In genomic region chr7:91899563-91899962, GRCh38 we compare ENCODE assay signal across 24 cellular contexts. TPM values are rescaled to one million over a fixed set of nuclear protein-coding genes. Genes with fewer than 3 reads are reported as not detected.
DNase-seq lines count a peak whose midpoint lies in the region; ATAC-seq, FAIRE-seq and TF ChIP-seq lines count a peak whose summit lies in the region.
"Had no signal": no experiment of that assay in that cellular context is flagged by ENCODE, and none has a peak within 500 bp of the region (broad histone marks: within the 10 kb centered on the region; RNA-seq: fewer than 3 reads in every experiment).

No MANE protein-coding gene starts in this region.

- H2BK15ac ChIP-seq in IMR-90 (ENCODE audit: low read depth, low read length), result no peak overlapping the region

- TF ChIP-seq CTCF in A549 (IDR thresholded peaks at IDR 0.05) (no peak), IMR-90 (conservative IDR thresholded peaks at IDR 0.05; ENCODE audit: low read depth, low read length) (no peak), K562 (IDR thresholded peaks at IDR 0.05 in 2 of 3, conservative IDR thresholded peaks at IDR 0.05 in 1 of 3; ENCODE audit: insufficient read depth in 2 of 3, low read depth in 1 of 3, low read length in 3 of 3) (no peak), SK-N-SH (IDR thresholded peaks at IDR 0.05) (no peak)

- H3K36me3 ChIP-seq in IMR-90 (ENCODE audit: control insufficient read depth, insufficient read depth, low read length) (no peaks in the 10 kb centered on the region), K562 (ENCODE audit: control insufficient read depth, insufficient read depth, low read length) (no peaks in the 10 kb centered on the region), SK-N-SH (replicated peaks in 1 of 2; ENCODE audit: control insufficient read depth in 1 of 2, insufficient read depth in 2 of 2, low read length in 1 of 2) (no peaks in the 10 kb centered on the region)
- H3K36me3 ChIP-seq: BE2C, BLaER1 had no signal

- no peak overlapping the region for H3K18ac ChIP-seq in IMR-90 (ENCODE audit: low read depth, low read length)

- 63% methylated on average over 1 of the region's 1 CpG for WGBS in A549 (ENCODE audit: missing lambda C conversion rate)
- WGBS in IMR-90 (ENCODE audit: extremely low coverage in 2 of 2, insufficient read length in 1 of 2), 2 experiments, result no CpG with 5 or more reads among the region's 1 CpG
- 52% methylated on average over 1 of the region's 1 CpG for WGBS in K562 (ENCODE audit: insufficient coverage, low coverage, missing lambda C conversion rate)
- WGBS in SK-N-SH (ENCODE audit: low lambda C conversion rate), result 92% methylated on average over 1 of the region's 1 CpG

- CTCF ChIA-PET in A549 (lab: Yijun Ruan, JAX) (no interaction called here), IMR-90 (lab: Yijun Ruan, JAX) (no interaction called here), K562 (lab: Yijun Ruan, JAX; ENCODE audit: low intra/inter-chr PET ratio) (no interaction called here), SK-N-SH (lab: Yijun Ruan, JAX) (interaction anchor here (1.0 kb wide), 1 partner anchor 20 kb away, joined by 3 read pairs; no protein-coding TSS in a partner anchor)

- no peaks in the 10 kb centered on the region for H3K79me2 ChIP-seq in K562 (ENCODE audit: control insufficient read depth, insufficient read depth, low read length)
- H3K79me2 ChIP-seq in SK-N-SH (ENCODE audit: insufficient read depth), result no peaks in the 10 kb centered on the region

- DNase-seq in A549 (ENCODE audit: low read depth in 1 of 2, low spot score in 1 of 2) (no peak), IMR-90 (no peak), K562 (ENCODE audit: extremely low read depth in 1 of 4, low spot score in 3 of 4) (no peak), ureter (ENCODE audit: low spot score) (no peak), SK-N-SH (no peak)
- no peak for DNase-seq in activated naive CD4-positive, alpha-beta T cell (lab: John Stamatoyannopoulos, UW)
- DNase-seq: 8988T; ACHN; BE2C; C1 segment of cervical spinal cord; CD4-positive, alpha-beta memory T cell; CD4-positive, CD25-positive, alpha-beta regulatory T cell; CD8-positive, alpha-beta memory T cell; COR-L47; DMS153; DMS79; DND-41; EL; GDM1 had no signal

- no peaks in the 10 kb centered on the region for H3F3A ChIP-seq in SK-N-SH (replicated peaks; ENCODE audit: insufficient read depth)

- H3K27me3 ChIP-seq in IMR-90 (ENCODE audit: control insufficient read depth, insufficient read depth, low read length), result no peaks in the 10 kb centered on the region
- H3K27me3 ChIP-seq in K562 (ENCODE audit: control insufficient read depth in 2 of 2, insufficient read depth in 2 of 2, low read length in 2 of 2), result no peaks in the 10 kb centered on the region
- H3K27me3 ChIP-seq in SK-N-SH (ENCODE audit: insufficient read depth), result no peaks in the 10 kb centered on the region
- H3K27me3 ChIP-seq: BLaER1 had no signal

- H2AFZ ChIP-seq in IMR-90 (replicated peaks; ENCODE audit: low read length, poor library complexity) (no peak overlapping the region), K562 (ENCODE audit: low read depth, low read length) (no peak overlapping the region), SK-N-SH (ENCODE audit: low read depth) (no peak overlapping the region)

- ATAC-seq in A549 (no peak), IMR-90 (ENCODE audit: low read depth) (no peak), K562 (no peak)
- ATAC-seq: GM12878 had no signal

- H3K23ac ChIP-seq in IMR-90 (ENCODE audit: low read depth, low read length), result no peak overlapping the region

- TF ChIP-seq RAD21 in A549 (conservative IDR thresholded peaks at IDR 0.05 in 1 of 2, IDR thresholded peaks at IDR 0.05 in 1 of 2) (no peak), IMR-90 (IDR thresholded peaks at IDR 0.05; ENCODE audit: low read length) (no peak), K562 (CRISPR knock-in tag; conservative IDR thresholded peaks at IDR 0.05 in 1 of 2, IDR thresholded peaks at IDR 0.05 in 1 of 2) (no peak), SK-N-SH (IDR thresholded peaks at IDR 0.05; ENCODE audit: low read length) (no peak)

- POLR2A ChIA-PET in A549 (lab: Yijun Ruan, JAX) (no interaction called here), IMR-90 (lab: Charles Lee; ENCODE audit: unreplicated experiment) (no interaction called here), K562 (lab: Yijun Ruan, JAX) (no interaction called here), SK-N-SH (lab: Yijun Ruan, JAX) (no interaction called here)

- H2BK20ac ChIP-seq in IMR-90 (ENCODE audit: low read depth, low read length), result no peak overlapping the region

- in situ Hi-C loops in IMR-90 (cut with MboI; ENCODE audit: low sequenced_read_pairs), result no loop called here
- in situ Hi-C loops in K562 (cut with MboI), result no loop called here

- TF ChIP-seq POLR2A in A549 (IDR thresholded peaks at IDR 0.05; ENCODE audit: low read length) (no peak), IMR-90 (IDR thresholded peaks at IDR 0.05; ENCODE audit: low read depth, low read length) (no peak), K562 (conservative IDR thresholded peaks at IDR 0.05) (no peak)

- no peaks in the 10 kb centered on the region for H3K9me2 ChIP-seq in SK-N-SH

- H2BK5ac ChIP-seq in IMR-90 (ENCODE audit: low read depth, low read length, poor library complexity, severe bottlenecking), result no peak overlapping the region

- no peak overlapping the region for H3K14ac ChIP-seq in IMR-90 (replicated peaks; ENCODE audit: low read depth, low read length)

- no peak overlapping the region for H2AK9ac ChIP-seq in IMR-90 (replicated peaks; ENCODE audit: low read depth, low read length, poor library complexity)

- no peak overlapping the region for H2BK120ac ChIP-seq in IMR-90 (ENCODE audit: low read depth, low read length)

- H3K9me3 ChIP-seq in A549 (no peaks in the 10 kb centered on the region), IMR-90 (ENCODE audit: control insufficient read depth, insufficient read depth, low read length) (no peaks in the 10 kb centered on the region), K562 (replicated peaks; ENCODE audit: control insufficient read depth, insufficient read depth, low read depth, low read length) (no peaks in the 10 kb centered on the region), SK-N-SH (no peaks in the 10 kb centered on the region)
- H3K9me3 ChIP-seq: BE2C, BLaER1 had no signal

- no peak overlapping the region for H4K5ac ChIP-seq in IMR-90 (ENCODE audit: low read depth, low read length)

- no TSS peak for BruUV-seq in IMR-90 (replicated peaks; lab: Mats Ljungman, UMichigan)
- no TSS peak for BruUV-seq in K562 (replicated peaks; lab: Mats Ljungman, UMichigan)

- intact Hi-C loops in IMR-90 (cut with micrococcal nuclease), result no loop called here
- intact Hi-C loops in K562 (cut with micrococcal nuclease), result no loop called here

- no peak overlapping the region for H3K4ac ChIP-seq in IMR-90 (ENCODE audit: low read depth, low read length)

- no peak overlapping the region for H2AK5ac ChIP-seq in IMR-90 (ENCODE audit: low read depth, low read length)

- H3K27ac ChIP-seq in A549 (no peak overlapping the region), IMR-90 (ENCODE audit: insufficient read depth, low read length) (no peak overlapping the region), K562 (ENCODE audit: extremely low read depth, low read depth, low read length) (no peak overlapping the region), SK-N-SH (ENCODE audit: low read depth in 2 of 2, low read length in 1 of 2) (no peak overlapping the region)
- H3K27ac ChIP-seq: BLaER1 had no signal

- no peak overlapping the region for H3K4me3 ChIP-seq in A549
- H3K4me3 ChIP-seq in IMR-90 (ENCODE audit: insufficient read depth, low read depth, low read length), result no peak overlapping the region
- H3K4me3 ChIP-seq in K562, result no peak overlapping the region
- H3K4me3 ChIP-seq in SK-N-SH (ENCODE audit: low read depth in 2 of 2, low read length in 1 of 2), result no peak overlapping the region
- H3K4me3 ChIP-seq: BLaER1, GM12878 had no signal

- H4K91ac ChIP-seq in IMR-90 (ENCODE audit: insufficient read depth, low read depth, low read length), result no peak overlapping the region

- H3K4me2 ChIP-seq in A549 (no peak overlapping the region), IMR-90 (ENCODE audit: low read depth, low read length) (no peak overlapping the region), K562 (ENCODE audit: insufficient read depth, low read length) (no peak overlapping the region), SK-N-SH (no peak overlapping the region)
- H3K4me2 ChIP-seq: BLaER1 had no signal

- no peak overlapping the region for H4K8ac ChIP-seq in IMR-90 (ENCODE audit: low read depth in 2 of 2, low read length in 2 of 2)

- TF ChIP-seq EP300 in A549 (IDR thresholded peaks at IDR 0.05) (no peak), K562 (IDR thresholded peaks at IDR 0.05; ENCODE audit: low read length) (no peak), SK-N-SH (IDR thresholded peaks at IDR 0.05; ENCODE audit: borderline replicate concordance in 1 of 2, low read depth in 1 of 2, low read length in 1 of 2) (no peak)

- H3K4me1 ChIP-seq in A549, result no peaks in the 10 kb centered on the region
- H3K4me1 ChIP-seq in IMR-90 (ENCODE audit: control insufficient read depth, insufficient read depth, low read length), result no peaks in the 10 kb centered on the region
- H3K4me1 ChIP-seq in K562 (replicated peaks in 1 of 2; ENCODE audit: control insufficient read depth in 2 of 2, insufficient read depth in 2 of 2, low read length in 2 of 2), result peaks cover 0 to 6% of the 10 kb centered on the region in 2 experiments; a peak in 2 of 5 replicates
- no peaks in the 10 kb centered on the region; a peak in 1 of 4 replicates for H3K4me1 ChIP-seq in SK-N-SH (ENCODE audit: control insufficient read depth in 1 of 2, insufficient read depth in 2 of 2, low read depth in 1 of 2, low read length in 1 of 2)
- H3K4me1 ChIP-seq: BE2C, BLaER1 had no signal

- FAIRE-seq in A204.1 (lab: Jason Lieb, UNC) (peak; percentile 30), A549 (lab: Jason Lieb, UNC) (no peak), K562 (lab: Jason Lieb, UNC) (no peak)
- FAIRE-seq: GM12878, GM12892, GM18507 had no signal

- no peak overlapping the region for H3K9ac ChIP-seq in IMR-90 (ENCODE audit: low read depth, low read length)
- H3K9ac ChIP-seq in K562 (ENCODE audit: insufficient read depth in 1 of 2, low read depth in 2 of 2, low read length in 2 of 2), result no peak overlapping the region
- H3K9ac ChIP-seq in SK-N-SH, result no peak overlapping the region
- H3K9ac ChIP-seq: BLaER1 had no signal

- H4K20me1 ChIP-seq in IMR-90 (ENCODE audit: insufficient read depth, low read length), result no peaks in the 10 kb centered on the region
- no peaks in the 10 kb centered on the region for H4K20me1 ChIP-seq in K562 (replicated peaks; ENCODE audit: control insufficient read depth, insufficient read depth, low read length)
- H4K20me1 ChIP-seq in SK-N-SH (ENCODE audit: insufficient read depth), result no peaks in the 10 kb centered on the region
- H4K20me1 ChIP-seq: BLaER1 had no signal

- no peaks in the 10 kb centered on the region for H3K79me1 ChIP-seq in IMR-90 (ENCODE audit: low read depth in 1 of 2, low read length in 2 of 2)

- H3K9me1 ChIP-seq in IMR-90 (ENCODE audit: insufficient read depth, low read length) (no peaks in the 10 kb centered on the region), K562 (ENCODE audit: control insufficient read depth, insufficient read depth, low read length) (no peaks in the 10 kb centered on the region)

- dilution Hi-C loops in IMR-90 (cut with HindIII; ENCODE audit: low sequenced_read_pairs, unreplicated experiment), result no loop called here

- no peak overlapping the region for H3K56ac ChIP-seq in IMR-90 (ENCODE audit: extremely low read depth, insufficient read depth, low read length)

RNA-seq across cellular contexts. Expression of gene MTERF1, which starts 19.1 kb away (rescaled TPM):
- polyA plus RNA-seq in A549 (2011; rRNA removed), result 16.4 and 20.1 TPM in 2 replicates
- polyA plus RNA-seq in A549 (2012; cell fraction: cytosol; rRNA removed), result 3.9 and 4.3 TPM in 2 replicates
- 2.4 and 2.5 TPM in 2 replicates for polyA plus RNA-seq in A549 (2012; cell fraction: nucleus; rRNA removed)
- polyA plus RNA-seq in A549 (2017; fragmentation: RNase III; extraction: RNeasy Plus Mini Kit Qiagen cat#74134 plus additional on column Dnase treatment), result 12.8 to 14.4 TPM (median 14.4 TPM) in 3 replicates
- 4.8 and 8.7 TPM in 2 replicates for polyA minus RNA-seq in A549 (2011; rRNA and poly(A)+ RNA removed)
- 7.0 and 16.7 TPM in 2 replicates for total RNA-seq in IMR-90 (2012; rRNA removed)
- 5.6 and 7.3 TPM in 2 replicates for polyA plus RNA-seq in IMR-90 (2012; rRNA removed)
- polyA plus RNA-seq in IMR-90 (2012; cell fraction: cytosol; rRNA removed), result 0.53 and 0.84 TPM in 2 replicates
- polyA plus RNA-seq in IMR-90 (2012; cell fraction: nucleus; rRNA removed; ENCODE audit: low replicate concordance), result 0.60 and 7.4 TPM in 2 replicates
- total RNA-seq in K562 (2011; cell fraction: chromatin; rRNA removed; ENCODE audit: low replicate concordance), result 18.9 and 61.8 TPM in 2 replicates
- total RNA-seq in K562 (2011; cell fraction: nucleolus; rRNA removed), result 7.5 and 11.4 TPM in 2 replicates
- 31.2 and 51.5 TPM in 2 replicates for total RNA-seq in K562 (2011; cell fraction: nucleoplasm; rRNA removed)
- 14.0 and 15.7 TPM in 2 replicates for total RNA-seq in K562 (2014; rRNA removed)
- 29.1 and 31.3 TPM in 2 replicates for total RNA-seq in K562 (2014; rRNA removed; fragmentation: Illumina TruSeq; extraction: Trizol)
- 25.0 and 27.6 TPM in 2 replicates for total RNA-seq in K562 (2015; rRNA removed; fragmentation: Illumina TruSeq; extraction: Trizol)
- total RNA-seq in K562 (2021), result 19.0 and 19.3 TPM in 2 replicates
- polyA plus RNA-seq in K562 (2011; rRNA removed), result 17.3 and 35.9 TPM in 2 replicates
- polyA plus RNA-seq in K562 (2011; cell fraction: cytosol; rRNA removed), result 2.0 and 6.7 TPM in 2 replicates
- 10.4 and 11.5 TPM in 2 replicates for polyA plus RNA-seq in K562 (2011; cell fraction: nucleus; rRNA removed)
- 13.5 and 16.1 TPM in 2 replicates for polyA plus RNA-seq in K562 (2012)
- polyA plus RNA-seq in K562 (2014; fragmentation: Illumina TruSeq; extraction: Trizol), result 23.0 and 30.3 TPM in 2 replicates
- polyA plus RNA-seq in K562 (2014; fragmentation: Nextera tagmentation; extraction: Ambion mirVana), result 10 to 100 TPM; 45.8 to 49.2 TPM
- polyA plus RNA-seq in K562 (2014; rRNA removed), result 22.4 and 23.0 TPM in 2 replicates
- polyA minus RNA-seq in K562 (2011; rRNA and poly(A)+ RNA removed), result 33.4 and 42.8 TPM in 2 replicates
- polyA minus RNA-seq in K562 (2011; cell fraction: cytosol; rRNA and poly(A)+ RNA removed), result 1.7 and 7.3 TPM in 2 replicates
- polyA minus RNA-seq in K562 (2011; cell fraction: nucleus; rRNA and poly(A)+ RNA removed), result 20.6 and 28.9 TPM in 2 replicates
- total RNA-seq in ureter, result 20.4 TPM
- polyA plus RNA-seq in SK-N-SH (2012; rRNA removed), result 6.1 and 12.0 TPM in 2 replicates
- polyA plus RNA-seq in SK-N-SH (2012; cell fraction: cytosol; rRNA removed), result 11.2 and 13.9 TPM in 2 replicates
- polyA plus RNA-seq in SK-N-SH (2012; cell fraction: nucleus; rRNA removed), result 5.6 and 15.7 TPM in 2 replicates

RNA-seq across cellular contexts. Expression of gene AKAP9, which starts 41.1 kb away (rescaled TPM):
- 23.0 and 32.3 TPM in 2 replicates for polyA plus RNA-seq in A549 (2011; rRNA removed)
- 3.4 and 3.6 TPM in 2 replicates for polyA plus RNA-seq in A549 (2012; cell fraction: cytosol; rRNA removed)
- polyA plus RNA-seq in A549 (2012; cell fraction: nucleus; rRNA removed), result 7.7 and 11.0 TPM in 2 replicates
- 11.7 to 12.8 TPM (median 11.7 TPM) in 3 replicates for polyA plus RNA-seq in A549 (2017; fragmentation: RNase III; extraction: RNeasy Plus Mini Kit Qiagen cat#74134 plus additional on column Dnase treatment)
- polyA minus RNA-seq in A549 (2011; rRNA and poly(A)+ RNA removed), result 17.8 and 19.5 TPM in 2 replicates
- 25.3 and 49.4 TPM in 2 replicates for total RNA-seq in IMR-90 (2012; rRNA removed)
- polyA plus RNA-seq in IMR-90 (2012; rRNA removed), result 8.7 and 9.7 TPM in 2 replicates
- polyA plus RNA-seq in IMR-90 (2012; cell fraction: cytosol; rRNA removed), result 0.78 and 0.89 TPM in 2 replicates
- polyA plus RNA-seq in IMR-90 (2012; cell fraction: nucleus; rRNA removed; ENCODE audit: low replicate concordance), result 6.7 and 40.2 TPM in 2 replicates
- total RNA-seq in K562 (2011; cell fraction: chromatin; rRNA removed; ENCODE audit: low replicate concordance), result 39.3 and 248 TPM in 2 replicates
- total RNA-seq in K562 (2011; cell fraction: nucleolus; rRNA removed), result 24.2 and 41.6 TPM in 2 replicates
- 70.0 and 117 TPM in 2 replicates for total RNA-seq in K562 (2011; cell fraction: nucleoplasm; rRNA removed)
- 37.6 and 47.1 TPM in 2 replicates for total RNA-seq in K562 (2014; rRNA removed)
- total RNA-seq in K562 (2014; rRNA removed; fragmentation: Illumina TruSeq; extraction: Trizol), result 77.8 and 86.2 TPM in 2 replicates
- total RNA-seq in K562 (2015; rRNA removed; fragmentation: Illumina TruSeq; extraction: Trizol), result 73.8 and 80.9 TPM in 2 replicates
- total RNA-seq in K562 (2021), result 35.0 and 40.1 TPM in 2 replicates
- polyA plus RNA-seq in K562 (2011; rRNA removed), result 33.9 and 46.3 TPM in 2 replicates
- polyA plus RNA-seq in K562 (2011; cell fraction: cytosol; rRNA removed), result 5.1 and 10.2 TPM in 2 replicates
- polyA plus RNA-seq in K562 (2011; cell fraction: nucleus; rRNA removed), result 40.4 and 47.0 TPM in 2 replicates
- polyA plus RNA-seq in K562 (2012), result 22.3 and 29.2 TPM in 2 replicates
- polyA plus RNA-seq in K562 (2014; fragmentation: Illumina TruSeq; extraction: Trizol), result 31.6 and 36.1 TPM in 2 replicates
- polyA plus RNA-seq in K562 (2014; fragmentation: Nextera tagmentation; extraction: Ambion mirVana), result 10 to 100 TPM; 25.5 to 49.4 TPM
- polyA plus RNA-seq in K562 (2014; rRNA removed), result 28.2 TPM in 2 replicates
- 92.9 and 93.0 TPM in 2 replicates for polyA minus RNA-seq in K562 (2011; rRNA and poly(A)+ RNA removed)
- 25.8 and 26.6 TPM in 2 replicates for polyA minus RNA-seq in K562 (2011; cell fraction: cytosol; rRNA and poly(A)+ RNA removed)
- 71.4 and 126 TPM in 2 replicates for polyA minus RNA-seq in K562 (2011; cell fraction: nucleus; rRNA and poly(A)+ RNA removed)
- total RNA-seq in ureter, result 88.2 TPM
- polyA plus RNA-seq in SK-N-SH (2012; rRNA removed), result 13.1 and 16.7 TPM in 2 replicates
- polyA plus RNA-seq in SK-N-SH (2012; cell fraction: cytosol; rRNA removed), result 12.5 and 14.0 TPM in 2 replicates
- 22.2 and 52.9 TPM in 2 replicates for polyA plus RNA-seq in SK-N-SH (2012; cell fraction: nucleus; rRNA removed)
